In the genomic region with DNA sequence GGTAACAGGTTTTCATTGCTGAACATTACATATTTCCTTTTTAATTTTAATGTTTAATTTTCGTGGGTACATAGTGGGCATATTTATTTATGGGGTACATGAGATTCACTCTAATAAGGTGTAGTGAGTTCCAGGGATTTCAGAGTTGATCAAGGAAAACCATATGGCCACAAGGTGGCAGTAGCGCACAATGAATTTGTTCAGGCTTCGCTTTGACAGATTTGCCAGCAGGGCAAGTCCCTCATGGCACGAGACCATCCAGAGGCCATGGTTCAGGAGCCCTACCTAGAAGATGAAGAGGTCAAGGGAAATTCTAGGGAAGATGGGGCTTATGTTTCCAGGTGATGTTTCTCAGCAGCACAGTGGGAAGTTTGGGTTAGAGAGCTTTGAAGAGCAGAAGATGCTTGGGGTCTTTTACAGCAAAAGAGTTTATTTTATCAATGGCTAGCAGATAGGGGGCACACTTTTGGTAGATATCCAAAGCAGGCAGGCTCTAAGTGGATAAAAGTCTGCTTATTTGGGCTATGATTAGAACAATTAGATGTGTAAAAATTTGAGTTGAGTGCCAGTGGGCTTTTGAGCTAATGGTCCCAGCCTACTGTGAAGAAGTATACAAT, we compare ENCODE assay signal across 8 cellular contexts.
A peak's percentile ranks its signal among the peaks of the same experiment; 100 is the strongest.
DNase-seq lines count a peak whose midpoint lies in the region; ATAC-seq and TF ChIP-seq lines count a peak whose summit lies in the region.

No MANE protein-coding gene starts in this region.

- TF ChIP-seq POLR2A in GM18505 (IDR thresholded peaks at IDR 0.05; ENCODE audit: borderline replicate concordance, extremely low read depth, insufficient read depth, insufficient read length), result no peak

- TF ChIP-seq CTCF in fibroblast of pulmonary artery (IDR thresholded peaks at IDR 0.05; ENCODE audit: low read length, missing control alignments), result peak; percentile 63

- DNase-seq in Caki2 (ENCODE audit: low read depth) (peak; percentile 56), NCI-H1105 (lab: John Stamatoyannopoulos, UW) (peak; percentile 62), UCSD-AML1 (lab: John Stamatoyannopoulos, UW; ENCODE audit: unreplicated experiment) (peak; percentile 48), fibroblast of pulmonary artery (ENCODE audit: low read depth) (peak; percentile 77)
- DNase-seq in stimulated activated CD4-positive, alpha-beta T cell treated with anti-CD3 and anti-CD28 coated beads, Interleukin-12 subunit alpha, Interleukin-12 subunit beta, amount 100 ng/mL, for 4 hours, result peak; percentile 35

- in situ Hi-C loops in Caki2 (cut with HindIII; ENCODE audit: low pct_unique_long_range_greater_than_20kb, low sequenced_read_pairs), result no loop called here

- no peak overlapping the region for H3K4me3 ChIP-seq in fibroblast of pulmonary artery (replicated peaks; ENCODE audit: low read depth, low read length)

- peak; percentile 73 for ATAC-seq in GM19395 (IDR thresholded peaks at IDR 0.05; ENCODE audit: unreplicated experiment)
- ATAC-seq in GM21529 (IDR thresholded peaks at IDR 0.05; ENCODE audit: unreplicated experiment), result no peak
- ATAC-seq in GM18505 (IDR thresholded peaks at IDR 0.05; ENCODE audit: unreplicated experiment), result no peak
